ENCODE assay signal across 11 cellular contexts in the genomic region with DNA sequence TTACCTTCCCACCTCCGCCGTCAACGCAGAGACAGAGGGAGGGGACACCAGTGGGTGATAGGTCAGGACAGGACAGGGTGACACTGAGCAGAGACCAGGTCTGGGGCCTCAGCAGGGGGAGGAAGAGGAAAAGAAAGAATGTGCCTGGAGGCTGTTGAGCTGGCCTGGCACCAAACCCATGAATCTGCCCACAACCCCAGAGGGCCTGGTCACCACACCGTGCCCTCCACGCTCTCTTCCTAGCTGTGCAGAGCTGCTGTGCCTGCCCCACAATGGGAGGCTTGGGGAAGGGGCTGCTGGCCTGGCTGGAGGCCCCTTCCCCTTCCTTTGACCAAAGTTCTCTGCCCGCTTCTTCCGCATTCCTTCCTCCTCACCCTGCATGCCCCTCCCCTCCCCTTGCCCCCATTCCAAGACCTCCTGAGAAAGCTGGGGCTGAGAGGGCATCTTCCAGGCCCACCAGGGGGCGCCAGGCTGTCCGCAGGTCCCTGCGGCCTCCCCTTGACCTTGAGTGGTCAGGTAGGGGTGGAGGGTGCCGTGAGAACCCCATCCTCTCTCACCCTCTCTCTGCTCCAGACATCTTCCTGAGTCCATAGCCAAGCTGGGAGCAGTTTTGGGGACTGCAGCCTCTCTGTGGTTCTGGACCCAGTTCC. TPM values are rescaled to one million over a fixed set of nuclear protein-coding genes. Genes with fewer than 3 reads are reported as not detected.
A peak's percentile ranks its signal among the peaks of the same experiment; 100 is the strongest.
DNase-seq lines count a peak whose midpoint lies in the region; ATAC-seq and TF ChIP-seq lines count a peak whose summit lies in the region.
"Had no signal": no experiment of that assay in that cellular context is flagged by ENCODE, and none has a peak within 500 bp of the region (broad histone marks: within the 10 kb centered on the region; RNA-seq: fewer than 3 reads in every experiment).

No MANE protein-coding gene starts in this region.

- H4K8ac ChIP-seq in IMR-90 (ENCODE audit: low read depth in 2 of 2, low read length in 2 of 2) = no peak overlapping the region

- H3K27me3 Mint-ChIP-seq in neural crest cell (ENCODE audit: low read depth) = peaks cover 67% of the 10 kb centered on the region

- H3K9me3 ChIP-seq in IMR-90 (ENCODE audit: control insufficient read depth, insufficient read depth, low read length) (no peaks in the 10 kb centered on the region), mammary epithelial cell (replicated peaks; ENCODE audit: insufficient read depth, low read length) (no peaks in the 10 kb centered on the region)

- H2AFZ ChIP-seq in IMR-90 (replicated peaks; ENCODE audit: low read length, poor library complexity) = peak overlapping the region; percentile 67
- no peak overlapping the region for H2AFZ ChIP-seq in mammary epithelial cell (ENCODE audit: low read depth, low read length)

- H3K79me2 ChIP-seq in mammary epithelial cell (ENCODE audit: insufficient read depth, low read length) = no peaks in the 10 kb centered on the region

- in situ Hi-C loops in IMR-90 (cut with MboI; ENCODE audit: low sequenced_read_pairs) (no loop called here), mammary epithelial cell (cut with MboI; ENCODE audit: low sequenced_read_pairs in 2 of 2) (no loop called here)

- H3K27me3 ChIP-seq in IMR-90 (ENCODE audit: control insufficient read depth, insufficient read depth, low read length) (peaks cover 75% of the 10 kb centered on the region), mammary epithelial cell (ENCODE audit: insufficient read depth, low read length) (peaks cover 12% of the 10 kb centered on the region)

- H4K20me1 ChIP-seq in IMR-90 (ENCODE audit: insufficient read depth, low read length) (no peaks in the 10 kb centered on the region), mammary epithelial cell (ENCODE audit: insufficient read depth, low read length) (no peaks in the 10 kb centered on the region)

- CTCF ChIA-PET in IMR-90 (lab: Yijun Ruan, JAX) (interaction anchor here (1.0 to 1.3 kb wide), 2 partner anchors 11 kb away, joined by 4 read pairs; a partner anchor contains a TSS), mammary epithelial cell (lab: Charles Lee; ENCODE audit: low non-redundant PET) (interaction anchor here (0.9 kb wide), 1 partner anchor 481 kb away, joined by 4 read pairs; no protein-coding TSS in a partner anchor)

- H3K9me3 Mint-ChIP-seq in neural crest cell = no peaks in the 10 kb centered on the region

- peaks cover 5% of the 10 kb centered on the region for H3K4me1 Mint-ChIP-seq in neural crest cell

- no peak overlapping the region for H2AK9ac ChIP-seq in IMR-90 (replicated peaks; ENCODE audit: low read depth, low read length, poor library complexity)

- H2BK15ac ChIP-seq in IMR-90 (ENCODE audit: low read depth, low read length) = no peak overlapping the region

- peaks cover 9% of the 10 kb centered on the region for H3K9me1 ChIP-seq in IMR-90 (ENCODE audit: insufficient read depth, low read length)

- H3K4me1 ChIP-seq in IMR-90 (ENCODE audit: control insufficient read depth, insufficient read depth, low read length) = peaks cover 2% of the 10 kb centered on the region; the same call in 1 of the 2 replicates
- peaks cover 7% of the 10 kb centered on the region for H3K4me1 ChIP-seq in mammary epithelial cell (ENCODE audit: insufficient read depth, low read length)

- dilution Hi-C loops in IMR-90 (cut with HindIII; ENCODE audit: low sequenced_read_pairs, unreplicated experiment) = no loop called here
- dilution Hi-C loops in mammary epithelial cell (cut with HindIII; ENCODE audit: low sequenced_read_pairs) = loop anchor here (25.0 kb wide), 1 partner anchor 803 kb away; a partner anchor contains a TSS

- no peak overlapping the region for H3K56ac ChIP-seq in IMR-90 (ENCODE audit: extremely low read depth, insufficient read depth, low read length)

- H3K23ac ChIP-seq in IMR-90 (ENCODE audit: low read depth, low read length) = no peak overlapping the region

- H4K91ac ChIP-seq in IMR-90 (ENCODE audit: insufficient read depth, low read depth, low read length) = no peak overlapping the region

- no peak for TF ChIP-seq POLR2A in IMR-90 (IDR thresholded peaks at IDR 0.05; ENCODE audit: low read depth, low read length)

- TF ChIP-seq RAD21 in IMR-90 (IDR thresholded peaks at IDR 0.05; ENCODE audit: low read length) = peak; percentile 38; the same call in 1 of the 2 replicates

- intact Hi-C loops in IMR-90 (cut with micrococcal nuclease) (loop anchor here (5.0 kb wide), 1 partner anchor 248 kb away; no protein-coding TSS in a partner anchor), mammary epithelial cell (cut with micrococcal nuclease) (loop anchor here (5.0 kb wide), 3 partner anchors 373 to 478 kb away; no protein-coding TSS in a partner anchor)

- H2AK5ac ChIP-seq in IMR-90 (ENCODE audit: low read depth, low read length) = no peak overlapping the region

- H3K4me3 ChIP-seq in IMR-90 (ENCODE audit: insufficient read depth, low read depth, low read length) = no peak overlapping the region
- no peak overlapping the region for H3K4me3 ChIP-seq in mammary epithelial cell (replicated peaks in 1 of 3; ENCODE audit: insufficient read depth in 1 of 3, low read depth in 2 of 3, low read length in 3 of 3)

- H3K4me2 ChIP-seq in IMR-90 (ENCODE audit: low read depth, low read length) (no peak overlapping the region), mammary epithelial cell (ENCODE audit: insufficient read depth, low read depth, low read length) (no peak overlapping the region)

- TF ChIP-seq CTCF in IMR-90 (conservative IDR thresholded peaks at IDR 0.05; ENCODE audit: low read depth, low read length) (peak; percentile 32; the same call in 1 of the 2 replicates), mammary epithelial cell (conservative IDR thresholded peaks at IDR 0.05 in 1 of 2, IDR thresholded peaks at IDR 0.05 in 1 of 2; ENCODE audit: extremely low read depth in 1 of 2, insufficient read depth in 1 of 2, low read depth in 1 of 2, low read length in 2 of 2) (peak; percentile 16 to 55), neural crest cell (conservative IDR thresholded peaks at IDR 0.05) (peak; percentile 53)

- no peak overlapping the region for H3K27ac Mint-ChIP-seq in neural crest cell (ENCODE audit: unreplicated experiment)
- H3K27ac Mint-ChIP-seq: activated naive CD8-positive, alpha-beta T cell had no signal

- no peak; the same call in 1 of the 2 replicates for ATAC-seq in IMR-90 (ENCODE audit: low read depth)

- H2BK20ac ChIP-seq in IMR-90 (ENCODE audit: low read depth, low read length) = no peak overlapping the region

- H3K27ac ChIP-seq in IMR-90 (ENCODE audit: insufficient read depth, low read length) (no peak overlapping the region), mammary epithelial cell (ENCODE audit: insufficient read depth, low read depth, low read length) (no peak overlapping the region)

- POLR2A ChIA-PET in IMR-90 (lab: Charles Lee; ENCODE audit: unreplicated experiment) = no interaction called here

- H2BK120ac ChIP-seq in IMR-90 (ENCODE audit: low read depth, low read length) = no peak overlapping the region

- no peak overlapping the region for H3K9ac ChIP-seq in IMR-90 (ENCODE audit: low read depth, low read length)
- no peak overlapping the region for H3K9ac ChIP-seq in mammary epithelial cell (ENCODE audit: insufficient read depth, low read length)

- H3K36me3 Mint-ChIP-seq in neural crest cell (ENCODE audit: low read depth) = no peaks in the 10 kb centered on the region
- H3K36me3 Mint-ChIP-seq: activated naive CD8-positive, alpha-beta T cell had no signal

- no CpG with 5 or more reads among the region's 11 CpGs for WGBS in IMR-90 (ENCODE audit: extremely low coverage in 2 of 2, insufficient read length in 1 of 2), 2 experiments
- WGBS in mammary epithelial cell (ENCODE audit: low coverage, missing lambda C conversion rate) = 60% methylated on average over 1 of the region's 11 CpGs

- no peak overlapping the region for H3K14ac ChIP-seq in IMR-90 (replicated peaks; ENCODE audit: low read depth, low read length)

- H3K18ac ChIP-seq in IMR-90 (ENCODE audit: low read depth, low read length) = no peak overlapping the region

- H4K5ac ChIP-seq in IMR-90 (ENCODE audit: low read depth, low read length) = no peak overlapping the region

- peak; percentile 52 for DNase-seq in EL
- no peak for DNase-seq in IMR-90
- no peak for DNase-seq in mammary epithelial cell
- no peak for DNase-seq in neural crest cell (ENCODE audit: low read depth, low spot score)
- DNase-seq in NCI-H187 treated with DMSO at 0.1 percent for 48 hours (lab: John Stamatoyannopoulos, UW) = no peak
- no peak for DNase-seq in hypothalamus (lab: John Stamatoyannopoulos, UW)
- no peak for DNase-seq in activated CD4-positive, CD25-positive, alpha-beta regulatory T cell (lab: John Stamatoyannopoulos, UW)
- no peak for DNase-seq in putamen (ENCODE audit: low spot score)
- DNase-seq: SHP77 had no signal

- H2BK5ac ChIP-seq in IMR-90 (ENCODE audit: low read depth, low read length, poor library complexity, severe bottlenecking) = no peak overlapping the region

- no peak overlapping the region for H3K4ac ChIP-seq in IMR-90 (ENCODE audit: low read depth, low read length)

- BruUV-seq in IMR-90 (replicated peaks; lab: Mats Ljungman, UMichigan) (no TSS peak), mammary epithelial cell (replicated peaks; lab: Mats Ljungman, UMichigan) (no TSS peak)

- no peaks in the 10 kb centered on the region for H3K79me1 ChIP-seq in IMR-90 (ENCODE audit: low read depth in 1 of 2, low read length in 2 of 2)

- H3K4me3 Mint-ChIP-seq in neural crest cell = no peak overlapping the region

- no peaks in the 10 kb centered on the region for H3K36me3 ChIP-seq in IMR-90 (ENCODE audit: control insufficient read depth, insufficient read depth, low read length)
- no peaks in the 10 kb centered on the region for H3K36me3 ChIP-seq in mammary epithelial cell (ENCODE audit: insufficient read depth, low read length)

RNA-seq across cellular contexts. Expression of a gene that starts 11.0 kb away (rescaled TPM):
- under 0.01 TPM in 1 of 2 replicates, not detected in the other for total RNA-seq in IMR-90 (2012; rRNA removed)
- 0.01 and 0.02 TPM in 2 replicates for polyA plus RNA-seq in IMR-90 (2012; rRNA removed)
- polyA plus RNA-seq in IMR-90 (2012; cell fraction: cytosol; rRNA removed) = 0.01 TPM in 2 replicates
- 0.03 and 0.05 TPM in 2 replicates for polyA plus RNA-seq in IMR-90 (2012; cell fraction: nucleus; rRNA removed; ENCODE audit: low replicate concordance)
- total RNA-seq in mammary epithelial cell = under 1 TPM in 1 of 2 donors, not detected in 1; under 0.01 TPM
- polyA plus RNA-seq in mammary epithelial cell = 0.01 TPM
- not detected for polyA minus RNA-seq in mammary epithelial cell
- 0.07 TPM in 2 replicates for total RNA-seq in neural crest cell
- total RNA-seq: HT1080 had no signal

RNA-seq across cellular contexts. Expression of a gene that starts 27.0 kb away (rescaled TPM):
- total RNA-seq in IMR-90 (2012; rRNA removed) (33.0 and 33.6 TPM in 2 replicates), mammary epithelial cell (10 to 100 TPM; 35.7 to 81.3 TPM), neural crest cell (67.5 and 72.6 TPM in 2 replicates)
- polyA plus RNA-seq in IMR-90 (2012; rRNA removed) (95.4 and 117 TPM in 2 replicates), mammary epithelial cell (89.0 TPM)
- polyA plus RNA-seq in IMR-90 (2012; cell fraction: cytosol; rRNA removed) = 117 and 206 TPM in 2 replicates
- 65.7 and 74.5 TPM in 2 replicates for polyA plus RNA-seq in IMR-90 (2012; cell fraction: nucleus; rRNA removed; ENCODE audit: low replicate concordance)
- polyA minus RNA-seq in mammary epithelial cell = 12.5 TPM

RNA-seq across cellular contexts. Expression of a gene that starts 39.2 kb away (rescaled TPM):
- 136 and 148 TPM in 2 replicates for total RNA-seq in IMR-90 (2012; rRNA removed)
- 662 and 949 TPM in 2 replicates for polyA plus RNA-seq in IMR-90 (2012; rRNA removed)
- 533 and 881 TPM in 2 replicates for polyA plus RNA-seq in IMR-90 (2012; cell fraction: cytosol; rRNA removed)
- 1,013 and 1,510 TPM in 2 replicates for polyA plus RNA-seq in IMR-90 (2012; cell fraction: nucleus; rRNA removed; ENCODE audit: low replicate concordance)
- 100 to 1,000 TPM; 598 to 653 TPM for total RNA-seq in mammary epithelial cell
- polyA plus RNA-seq in mammary epithelial cell = 904 TPM
- polyA minus RNA-seq in mammary epithelial cell = 327 TPM
- 363 and 364 TPM in 2 replicates for total RNA-seq in neural crest cell

RNA-seq across cellular contexts. Expression of a gene that starts 57.5 kb away (rescaled TPM):
- total RNA-seq in IMR-90 (2012; rRNA removed) (9.7 and 12.2 TPM in 2 replicates), mammary epithelial cell (10 to 100 TPM; 36.8 to 36.9 TPM), neural crest cell (43.3 and 45.0 TPM in 2 replicates)
- polyA plus RNA-seq in IMR-90 (2012; rRNA removed) (15.0 and 16.9 TPM in 2 replicates), mammary epithelial cell (25.6 TPM)
- polyA plus RNA-seq in IMR-90 (2012; cell fraction: cytosol; rRNA removed) = 9.7 and 13.5 TPM in 2 replicates
- 8.6 and 12.3 TPM in 2 replicates for polyA plus RNA-seq in IMR-90 (2012; cell fraction: nucleus; rRNA removed; ENCODE audit: low replicate concordance)
- polyA minus RNA-seq in mammary epithelial cell = 40.2 TPM
